Comparison of ENCODE assay signal across 15 cellular contexts in genomic region chr9:136087741-136088480, GRCh38. TPM values are rescaled to one million over a fixed set of nuclear protein-coding genes. Genes with fewer than 3 reads are reported as not detected.
DNase-seq lines count a peak whose midpoint lies in the region; ATAC-seq and TF ChIP-seq lines count a peak whose summit lies in the region.
"Had no signal": no experiment of that assay in that cellular context is flagged by ENCODE, and none has a peak within 500 bp of the region (broad histone marks: within the 10 kb centered on the region; RNA-seq: fewer than 3 reads in every experiment).

No MANE protein-coding gene starts in this region.

- TF ChIP-seq POLR2A in transverse colon (IDR thresholded peaks at IDR 0.05) = no peak

- WGBS in esophagus, 2 donors = 75 to 77% methylated on average over 24 of the region's 24 CpGs
- 68% methylated on average over 23 of the region's 24 CpGs; no CpG with 5 or more reads in 1 of the 2 donors for WGBS in transverse colon (ENCODE audit: low coverage in 1 of 2), 2 donors

- intact Hi-C loops in transverse colon (cut with DNase I; ENCODE audit: low total_unique reads) = no loop called here

- TF ChIP-seq CTCF in neutrophil (IDR thresholded peaks at IDR 0.05) (no peak), transverse colon (IDR thresholded peaks at IDR 0.05) (no peak)

- H3K27ac ChIP-seq in esophagus (ENCODE audit: low read depth in 2 of 2, low read length in 1 of 2) (peak overlapping the region; percentile 8 to 56), neutrophil (peak overlapping the region; percentile 75), transverse colon (peak overlapping the region; percentile 19 to 98 (median 95))

- TF ChIP-seq EP300 in transverse colon (IDR thresholded peaks at IDR 0.05; ENCODE audit: low read depth) = no peak

- H3K9me3 ChIP-seq in esophagus (ENCODE audit: control insufficient read depth in 2 of 2, insufficient read depth in 1 of 2, low read depth in 1 of 2, low read length in 1 of 2) (no peaks in the 10 kb centered on the region), neutrophil (no peaks in the 10 kb centered on the region), transverse colon (no peaks in the 10 kb centered on the region)
- H3K9me3 ChIP-seq: mucosa of descending colon had no signal

- peaks cover 0 to 4% of the 10 kb centered on the region in 2 donors for H3K36me3 ChIP-seq in esophagus (ENCODE audit: control insufficient read depth in 2 of 2, insufficient read depth in 2 of 2, low read length in 1 of 2)
- peaks cover 13% of the 10 kb centered on the region for H3K36me3 ChIP-seq in neutrophil
- H3K36me3 ChIP-seq in transverse colon = no peaks in the 10 kb centered on the region

- DNase-seq in HuH-7.5 (ENCODE audit: low spot score) (peak; percentile 13), transverse colon (no peak), NCI-H1417 (lab: John Stamatoyannopoulos, UW) (no peak)
- DNase-seq: activated T-cell treated with anti-CD3 and anti-CD28 coated beads, Interleukin-2, amount 50 U/mL, for 48 hours; GOT3; MM.1S; NCI-H1930; NCI-H524; stimulated activated CD4-positive, alpha-beta T cell treated with anti-CD3 and anti-CD28 coated beads, Interleukin-12 subunit alpha, Interleukin-12 subunit beta, amount 100 ng/mL, for 4 hours had no signal

- no peak for ATAC-seq in GM21526 (IDR thresholded peaks at IDR 0.05; ENCODE audit: low FRiP score, unreplicated experiment)
- no peak for ATAC-seq in GM18873 (IDR thresholded peaks at IDR 0.05; ENCODE audit: low FRiP score, unreplicated experiment)
- ATAC-seq: CD8-positive, alpha-beta T cell; mucosa of descending colon had no signal

- in situ Hi-C loops in transverse colon (cut with MboI; ENCODE audit: low pct_ligation_motif_present in 1 of 4, low pct_unique_long_range_greater_than_20kb in 1 of 4, low sequenced_read_pairs in 3 of 4) = no loop called here

- H3K4me1 ChIP-seq in esophagus (ENCODE audit: control insufficient read depth in 2 of 2, insufficient read depth in 2 of 2, low read length in 1 of 2) (peaks cover 4 to 29% of the 10 kb centered on the region in 2 donors), neutrophil (ENCODE audit: control insufficient read depth in 1 of 2, insufficient read depth in 1 of 2, low read depth in 1 of 2, low read length in 1 of 2) (peaks cover 31 to 63% of the 10 kb centered on the region in 2 experiments), transverse colon (peaks cover 18 to 77% (median 52%) of the 10 kb centered on the region in 4 donors)

- H3K27me3 ChIP-seq in esophagus (ENCODE audit: control insufficient read depth in 1 of 2, insufficient read depth in 2 of 2, low read length in 2 of 2) = no peaks in the 10 kb centered on the region
- no peaks in the 10 kb centered on the region for H3K27me3 ChIP-seq in neutrophil
- H3K27me3 ChIP-seq in transverse colon = no peaks in the 10 kb centered on the region

- no peak overlapping the region for H3K4me3 ChIP-seq in esophagus (ENCODE audit: low read depth in 1 of 2, low read length in 2 of 2)
- H3K4me3 ChIP-seq in neutrophil (ENCODE audit: low read depth in 1 of 2, low read length in 1 of 2) = no peak overlapping the region
- H3K4me3 ChIP-seq in transverse colon = no peak overlapping the region
- H3K4me3 ChIP-seq: mucosa of descending colon had no signal

RNA-seq across cellular contexts. Expression of gene NACC2, which starts 7.2 kb away (rescaled TPM):
- 1 to 10 TPM; 3.2 to 4.5 TPM for polyA plus RNA-seq in esophagus
- 10 to 100 TPM; 22.2 to 64.3 (median 26.5) TPM for total RNA-seq in transverse colon

RNA-seq across cellular contexts. Expression of gene TMEM250, which starts 30.8 kb away (rescaled TPM):
- polyA plus RNA-seq in esophagus = 10 to 100 TPM; 13.6 to 25.7 TPM
- total RNA-seq in transverse colon = 100 to 1,000 TPM in 2 of 4 donors, 10 to 100 TPM in 2; 50.3 to 187 (median 86.6) TPM

Comparison
In these comparisons a context has a peak if more than half of its experiments do, and no peak if none do; other contexts are left out.
1. H3K27ac ChIP-seq: peak in every context shown above with its lines; median percentile 95 in transverse colon; 75 in neutrophil; 32 in esophagus.